6 cellular contexts compared by ENCODE assay signal in genomic region chr3:9690451-9691450, GRCh38. TPM values are rescaled to one million over a fixed set of nuclear protein-coding genes. Genes with fewer than 3 reads are reported as not detected.
DNase-seq lines count a peak whose midpoint lies in the region; ATAC-seq and FAIRE-seq lines count a peak whose summit lies in the region.

No MANE protein-coding gene starts in this region.

- no peak for FAIRE-seq in small intestine (lab: Jason Lieb, UNC)

- H3K4me3 ChIP-seq in small intestine (ENCODE audit: low read depth in 1 of 2, low read length in 2 of 2) = no peak overlapping the region

- H3K27ac ChIP-seq in small intestine (ENCODE audit: low read depth in 1 of 2, low read length in 1 of 2) = no peak overlapping the region

- peaks cover 28 to 36% of the 10 kb centered on the region in 2 donors for H3K36me3 ChIP-seq in small intestine (ENCODE audit: control insufficient read depth in 2 of 2, insufficient read depth in 2 of 2, low read length in 2 of 2)

- H3K4me1 ChIP-seq in small intestine (ENCODE audit: control insufficient read depth in 2 of 2, insufficient read depth in 1 of 2, low read depth in 1 of 2, low read length in 1 of 2) = no peaks in the 10 kb centered on the region

- H3K27me3 ChIP-seq in small intestine (ENCODE audit: control insufficient read depth in 2 of 2, insufficient read depth in 2 of 2, low read length in 2 of 2) = no peaks in the 10 kb centered on the region

- ATAC-seq in GM19463 (IDR thresholded peaks at IDR 0.05; ENCODE audit: unreplicated experiment) = peak; percentile 99
- ATAC-seq in HG03520 (IDR thresholded peaks at IDR 0.05; ENCODE audit: unreplicated experiment) = peak; percentile 96

- H3K9me3 ChIP-seq in small intestine (ENCODE audit: control insufficient read depth, low read depth) = no peaks in the 10 kb centered on the region

- 86 to 94% (median 87%) methylated on average over 15 of the region's 15 CpGs for WGBS in small intestine, 3 donors

- DNase-seq in myocyte (ENCODE audit: low read depth) (peak; percentile 58), small intestine (no peak), NCI-H2196 treated with DMSO at 0.1 percent for 48 hours (lab: John Stamatoyannopoulos, UW; ENCODE audit: unreplicated experiment) (no peak), NCI-H2029 (lab: John Stamatoyannopoulos, UW) (no peak)

RNA-seq across cellular contexts. Expression of gene CPNE9, which starts 12.9 kb away (rescaled TPM):
- total RNA-seq in myocyte = not detected in 2 replicates
- not detected for polyA plus RNA-seq in myocyte (2012)
- under 1 TPM in 1 of 3 donors, not detected in 2; 0.92 TPM for polyA plus RNA-seq in small intestine

RNA-seq across cellular contexts. Expression of gene BRPF1, which starts 40.8 kb away (rescaled TPM):
- total RNA-seq in myocyte = 12.7 and 13.4 TPM in 2 replicates
- 11.5 TPM for polyA plus RNA-seq in myocyte (2012)
- polyA plus RNA-seq in small intestine = 1 to 10 TPM; 5.1 to 8.2 (median 7.0) TPM

RNA-seq across cellular contexts. Expression of gene MTMR14, which starts 41.4 kb away (rescaled TPM):
- 21.2 and 23.6 TPM in 2 replicates for total RNA-seq in myocyte
- polyA plus RNA-seq in myocyte (2012) = 19.6 TPM
- polyA plus RNA-seq in small intestine = 10 to 100 TPM; 22.0 to 47.0 (median 43.5) TPM

RNA-seq across cellular contexts. Expression of gene OGG1, which starts 59.0 kb away (rescaled TPM):
- 18.6 and 31.1 TPM in 2 replicates for total RNA-seq in myocyte
- 18.7 TPM for polyA plus RNA-seq in myocyte (2012)
- polyA plus RNA-seq in small intestine = 10 to 100 TPM; 25.4 to 51.0 (median 35.1) TPM
